Comparison of ENCODE assay signal across 10 cellular contexts in the genomic region with DNA sequence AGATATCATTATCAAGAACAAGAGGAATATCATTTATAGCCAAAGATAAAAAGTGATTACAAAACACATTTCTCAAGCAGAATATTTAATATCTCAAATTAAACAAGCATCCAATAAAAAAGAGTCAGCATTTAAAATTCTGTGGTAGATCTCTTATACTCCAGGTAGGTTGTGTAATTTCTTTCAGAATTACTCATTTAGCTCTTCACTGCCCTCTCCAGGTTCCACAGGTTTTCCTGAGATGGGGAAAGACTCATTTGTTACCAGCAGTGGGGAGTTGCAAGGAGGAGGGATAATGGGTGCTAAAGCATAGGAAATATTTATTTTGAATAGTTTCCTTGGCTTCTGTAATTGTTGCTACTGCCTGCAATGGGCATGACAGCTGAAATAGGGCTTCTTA.
DNase-seq lines count a peak whose midpoint lies in the region; ATAC-seq and TF ChIP-seq lines count a peak whose summit lies in the region.
"Had no signal": no experiment of that assay in that cellular context is flagged by ENCODE, and none has a peak within 500 bp of the region (broad histone marks: within the 10 kb centered on the region; RNA-seq: fewer than 3 reads in every experiment).

No MANE protein-coding gene starts in this region.

- H3K4me3 ChIP-seq in AG09309 (ENCODE audit: control insufficient read depth, low read depth, low read length) (no peak overlapping the region), H7 (ENCODE audit: insufficient read depth, low read depth, low read length) (no peak overlapping the region), astrocyte of the cerebellum (ENCODE audit: low read depth, low read length) (no peak overlapping the region)

- no peaks in the 10 kb centered on the region; the same call in 1 of the 2 replicates for H3K27me3 ChIP-seq in H7 (ENCODE audit: control insufficient read depth, insufficient read depth, low read length)

- ATAC-seq in left lobe of liver (peak; percentile 73), HG03135 (IDR thresholded peaks at IDR 0.05; ENCODE audit: unreplicated experiment) (no peak), HG02623 (IDR thresholded peaks at IDR 0.05; ENCODE audit: unreplicated experiment) (no peak), HG02840 (IDR thresholded peaks at IDR 0.05; ENCODE audit: low FRiP score, unreplicated experiment) (no peak), GM21360 (IDR thresholded peaks at IDR 0.05; ENCODE audit: unreplicated experiment) (no peak)

- in situ Hi-C loops in astrocyte of the cerebellum (cut with HindIII; ENCODE audit: low sequenced_read_pairs): no loop called here

- TF ChIP-seq CTCF in AG09309 (IDR thresholded peaks at IDR 0.05; ENCODE audit: control insufficient read depth, insufficient read depth, low read depth, low read length, missing control alignments): peak; percentile 49
- TF ChIP-seq CTCF in astrocyte of the cerebellum (IDR thresholded peaks at IDR 0.05; ENCODE audit: low read depth, low read length, missing control alignments): peak; percentile 44

- DNase-seq in AG09309 (ENCODE audit: low read depth): no peak
- DNase-seq in H7: peak; percentile 19
- no peak for DNase-seq in astrocyte of the cerebellum (ENCODE audit: low read depth)
- no peak for DNase-seq in left lobe of liver (ENCODE audit: low spot score)
- DNase-seq: activated naive CD8-positive, alpha-beta T cell treated with anti-CD3 and anti-CD28 coated beads, Interleukin-2, amount 10 ng/mL, durations not matched to agents 7 days and 5 days; islet precursor cell had no signal

- no peaks in the 10 kb centered on the region for H3K36me3 ChIP-seq in H7 (replicated peaks; ENCODE audit: control insufficient read depth, insufficient read depth, low read length)
